In the genomic region with DNA sequence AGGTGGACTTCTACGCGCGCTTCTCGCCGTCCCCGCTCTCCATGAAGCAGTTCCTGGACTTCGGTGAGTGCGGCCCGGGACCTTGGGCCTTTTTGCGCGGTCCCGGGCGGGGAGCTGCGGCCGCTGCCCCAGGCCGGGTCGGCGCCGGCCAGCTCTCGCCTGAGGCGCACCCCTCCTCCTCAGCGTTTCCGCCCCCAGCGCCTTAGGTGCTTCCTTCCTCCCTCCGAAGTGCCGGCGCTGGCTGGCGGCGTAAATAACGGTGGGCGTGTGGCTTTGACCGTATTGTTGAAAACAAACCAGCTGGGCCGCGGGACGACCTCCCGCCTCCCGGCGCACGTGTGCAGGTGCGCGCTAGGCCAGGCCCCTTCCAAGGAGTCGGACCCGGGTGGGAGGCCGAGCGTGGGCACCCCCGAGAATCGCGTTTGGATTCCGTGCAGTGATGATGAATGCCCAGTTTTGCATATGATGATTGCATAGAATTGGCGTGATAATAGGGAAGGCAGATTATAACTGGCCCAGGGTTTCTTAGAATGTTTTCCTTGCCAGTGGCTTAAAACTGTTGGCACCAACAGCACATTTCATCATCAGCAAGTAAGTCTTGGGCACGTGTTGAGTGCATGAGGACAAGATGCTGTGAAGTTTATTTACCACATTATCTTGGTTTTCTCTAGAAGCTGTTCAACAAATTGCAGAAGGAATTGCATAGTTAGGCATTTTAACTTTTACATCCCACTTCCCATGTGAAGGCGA, we compare ENCODE assay signal across 8 cellular contexts. TPM values are rescaled to one million over a fixed set of nuclear protein-coding genes. Genes with fewer than 3 reads are reported as not detected.
DNase-seq lines count a peak whose midpoint lies in the region; ATAC-seq and TF ChIP-seq lines count a peak whose summit lies in the region.

No MANE protein-coding gene starts in this region.

- peaks cover 0 to 28% (median 4%) of the 10 kb centered on the region in 3 donors for H3K4me1 ChIP-seq in gastroesophageal sphincter
- H3K4me1 ChIP-seq in ovary (ENCODE audit: insufficient read depth), result peaks cover 5% of the 10 kb centered on the region
- H3K4me1 ChIP-seq in tibial artery, result peaks cover 0 to 16% (median 6%) of the 10 kb centered on the region in 4 donors

- TF ChIP-seq CTCF in gastroesophageal sphincter (IDR thresholded peaks at IDR 0.05) (no peak), ovary (IDR thresholded peaks at IDR 0.05) (no peak), tibial artery (IDR thresholded peaks at IDR 0.05) (no peak)

- peak overlapping the region; percentile 64 to 74 for H3K4me3 ChIP-seq in gastroesophageal sphincter
- peak overlapping the region; percentile 86 for H3K4me3 ChIP-seq in ovary
- H3K4me3 ChIP-seq in tibial artery, result peak overlapping the region; percentile 85 to 90

- H3K27ac ChIP-seq in gastroesophageal sphincter (peak overlapping the region; percentile 73 to 95 (median 92)), ovary (peak overlapping the region; percentile 74 to 94), tibial artery (peak overlapping the region; percentile 98 to 99)

- H3K27me3 ChIP-seq in gastroesophageal sphincter (no peaks in the 10 kb centered on the region), ovary (no peaks in the 10 kb centered on the region), tibial artery (no peaks in the 10 kb centered on the region)

- no peak for TF ChIP-seq EP300 in gastroesophageal sphincter (IDR thresholded peaks at IDR 0.05)
- no peak for TF ChIP-seq EP300 in ovary (IDR thresholded peaks at IDR 0.05)

- intact Hi-C loops in ovary (cut with DNase I), result no loop called here
- intact Hi-C loops in tibial artery (cut with DNase I; ENCODE audit: low total_unique reads), result loop anchor here (2.0 kb wide), 1 partner anchor 36 kb away; no protein-coding TSS in a partner anchor

- DNase-seq in DMS 273 (lab: John Stamatoyannopoulos, UW; ENCODE audit: unreplicated experiment), result peak; percentile 87
- peak; percentile 19 for DNase-seq in HPDE6-E6E7 (ENCODE audit: extremely low spot score)
- peak; percentile 60 for DNase-seq in RPMI7951 (ENCODE audit: low read depth)
- peak; percentile 43 for DNase-seq in activated gamma-delta T cell (lab: John Stamatoyannopoulos, UW)
- peak; percentile 50 to 73 (median 69) for DNase-seq in ovary
- DNase-seq in tibial artery, result peak; percentile 48 to 79

- 26 to 39% methylated on average over 2 to 3 of the region's 52 CpGs for WGBS in gastroesophageal sphincter (ENCODE audit: low coverage in 1 of 2), 2 donors
- WGBS in ovary, 3 donors, result 1 to 2% (median 1%) methylated on average over 52 of the region's 52 CpGs

- no peaks in the 10 kb centered on the region for H3K9me3 ChIP-seq in gastroesophageal sphincter
- H3K9me3 ChIP-seq in ovary, result no peaks in the 10 kb centered on the region
- H3K9me3 ChIP-seq in tibial artery, result no peaks in the 10 kb centered on the region

- peak; percentile 61 for ATAC-seq in GM21367 (IDR thresholded peaks at IDR 0.05; ENCODE audit: unreplicated experiment)
- peak; percentile 44 for ATAC-seq in gastroesophageal sphincter

- H3K36me3 ChIP-seq in gastroesophageal sphincter (peaks cover 0 to 10% of the 10 kb centered on the region in 2 donors), ovary (no peaks in the 10 kb centered on the region), tibial artery (no peaks in the 10 kb centered on the region)

- TF ChIP-seq POLR2A in gastroesophageal sphincter (IDR thresholded peaks at IDR 0.05), result no peak
- TF ChIP-seq POLR2A in ovary (IDR thresholded peaks at IDR 0.05), result no peak

RNA-seq across cellular contexts. Expression of a gene that starts 0.6 kb away (rescaled TPM):
- 60.7 and 66.9 TPM in 2 replicates for total RNA-seq in RPMI7951 (2014; rRNA removed; shearing (Covaris generic))
- total RNA-seq in gastroesophageal sphincter (10 to 100 TPM in 2 of 4 donors, 1 to 10 TPM in 2; 9.4 to 19.3 (median 12.1) TPM), ovary (10 to 100 TPM; 20.0 to 53.0 (median 31.0) TPM)
- polyA plus RNA-seq in ovary, result 10 to 100 TPM in 1 of 2 donors, 1 to 10 TPM in 1; 5.1 to 11.2 TPM

Comparison
In these comparisons a context has a peak if more than half of its experiments do, and no peak if none do; other contexts are left out.
1. Peak in every context shown above with its lines: DNase-seq, ATAC-seq, H3K4me3 ChIP-seq and H3K27ac ChIP-seq.
2. DNase-seq: peak in every context shown above with its lines; median percentile 87 in DMS 273; 69 in ovary; 64 in tibial artery; 60 in RPMI7951; 43 in activated gamma-delta T cell; 19 in HPDE6-E6E7.